ENCODE assay signal across 1 cellular context in genomic region chr16:16158741-16159374, GRCh38.
A peak's percentile ranks its signal among the peaks of the same experiment; 100 is the strongest.
TF ChIP-seq lines count a peak whose summit lies in the region.

No MANE protein-coding gene starts in this region.

TF ChIP-seq in HepG2, 621 proteins besides CTCF, POLR2A, EP300 and RAD21 (continued from another document):
- TF ChIP-seq SMYD3 (CRISPR knock-in tag; IDR thresholded peaks at IDR 0.05) (no peak), CEBPB (IDR thresholded peaks at IDR 0.05; ENCODE audit: borderline replicate concordance, low read depth, low read length) (no peak), SRSF9 (IDR thresholded peaks at IDR 0.05; ENCODE audit: borderline replicate concordance, insufficient read depth, low read depth, low read length, poor library complexity, severe bottlenecking) (no peak), POLR2AphosphoS2 (IDR thresholded peaks at IDR 0.05; ENCODE audit: low read depth, low read length) (peak; percentile 77; the same call in 1 of the 2 replicates), REPIN1 (CRISPR knock-in tag; IDR thresholded peaks at IDR 0.05; ENCODE audit: borderline replicate concordance, low read depth) (0 out of 2 replicates have a peak, but pooled peaks have one; percentile 43)
